Comparison of ENCODE assay signal across 8 cellular contexts in the genomic region with DNA sequence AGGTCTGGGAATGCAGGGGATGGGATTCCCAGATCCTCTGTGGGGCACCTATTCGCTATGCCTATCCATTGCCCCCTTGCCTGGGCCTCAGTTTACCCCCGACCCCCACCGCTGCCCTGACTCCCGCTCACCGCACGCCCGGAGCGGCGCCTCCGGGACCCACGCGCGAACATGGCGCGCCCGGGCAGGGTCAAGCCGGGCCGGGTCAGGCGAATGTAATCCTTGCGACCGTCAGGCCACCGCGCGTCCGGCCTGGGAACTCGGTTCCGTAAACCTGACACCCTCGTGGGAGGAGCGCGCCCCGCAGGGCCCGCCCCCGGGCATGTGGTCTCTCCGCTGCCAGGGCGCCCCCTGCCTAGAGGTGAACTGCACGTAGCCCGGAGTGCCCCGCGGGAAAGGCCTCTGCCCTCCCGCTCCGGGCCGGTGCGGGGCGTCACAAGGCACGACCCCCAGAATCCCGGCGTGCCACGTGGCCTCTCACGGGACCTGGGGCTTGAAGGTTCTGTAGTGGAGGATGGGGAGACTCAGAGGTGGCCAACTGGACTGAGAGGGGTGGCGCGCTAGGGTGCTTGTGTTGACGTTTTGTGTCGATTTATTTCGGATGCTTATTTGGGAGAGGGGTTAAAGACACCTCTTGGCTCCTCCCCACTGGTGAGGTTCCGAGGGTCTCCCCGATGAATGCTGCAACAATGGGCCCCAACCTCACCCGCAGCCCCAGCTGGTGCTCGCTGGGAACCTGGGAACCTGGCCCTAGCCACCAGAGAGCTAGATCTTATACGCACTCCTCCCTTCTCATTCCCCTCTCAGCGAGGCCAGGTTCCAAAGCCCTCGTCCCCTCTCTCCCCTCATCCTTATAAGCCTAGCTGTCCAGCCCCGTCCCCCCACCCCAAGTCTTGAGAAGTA. TPM values are rescaled to one million over a fixed set of nuclear protein-coding genes. Genes with fewer than 3 reads are reported as not detected.
A peak's percentile ranks its signal among the peaks of the same experiment; 100 is the strongest.
DNase-seq lines count a peak whose midpoint lies in the region; ATAC-seq lines count a peak whose summit lies in the region.

A gene with protein sequence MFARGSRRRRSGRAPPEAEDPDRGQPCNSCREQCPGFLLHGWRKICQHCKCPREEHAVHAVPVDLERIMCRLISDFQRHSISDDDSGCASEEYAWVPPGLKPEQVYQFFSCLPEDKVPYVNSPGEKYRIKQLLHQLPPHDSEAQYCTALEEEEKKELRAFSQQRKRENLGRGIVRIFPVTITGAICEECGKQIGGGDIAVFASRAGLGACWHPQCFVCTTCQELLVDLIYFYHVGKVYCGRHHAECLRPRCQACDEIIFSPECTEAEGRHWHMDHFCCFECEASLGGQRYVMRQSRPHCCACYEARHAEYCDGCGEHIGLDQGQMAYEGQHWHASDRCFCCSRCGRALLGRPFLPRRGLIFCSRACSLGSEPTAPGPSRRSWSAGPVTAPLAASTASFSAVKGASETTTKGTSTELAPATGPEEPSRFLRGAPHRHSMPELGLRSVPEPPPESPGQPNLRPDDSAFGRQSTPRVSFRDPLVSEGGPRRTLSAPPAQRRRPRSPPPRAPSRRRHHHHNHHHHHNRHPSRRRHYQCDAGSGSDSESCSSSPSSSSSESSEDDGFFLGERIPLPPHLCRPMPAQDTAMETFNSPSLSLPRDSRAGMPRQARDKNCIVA (minus strand): TSS at position 249 of the 903 bp plus-strand sequence. CDS start 76 bp downstream, at position 173.

- CTCF ChIA-PET in activated naive CD4-positive, alpha-beta T cell treated with anti-CD3 and anti-CD28 coated beads for 36 hours (lab: Charles Lee), result interaction anchor here (0.6 kb wide), 1 partner anchor 25 kb away, joined by 3 read pairs; no protein-coding TSS in a partner anchor

- peaks cover 16% of the 10 kb centered on the region for H3K4me1 Mint-ChIP-seq in activated naive CD4-positive, alpha-beta T cell treated with anti-CD3 and anti-CD28 coated beads for 36 hours (ENCODE audit: low read depth)

- peaks cover 4% of the 10 kb centered on the region for H3K36me3 Mint-ChIP-seq in activated naive CD4-positive, alpha-beta T cell treated with anti-CD3 and anti-CD28 coated beads for 36 hours (ENCODE audit: low read depth)

- no peak for ATAC-seq in GM19467 (IDR thresholded peaks at IDR 0.05; ENCODE audit: unreplicated experiment)

- H3K27ac Mint-ChIP-seq in activated naive CD4-positive, alpha-beta T cell treated with anti-CD3 and anti-CD28 coated beads for 36 hours, result peak within 1 kb of the TSS; percentile 84

- no peaks in the 10 kb centered on the region for H3K27me3 Mint-ChIP-seq in activated naive CD4-positive, alpha-beta T cell treated with anti-CD3 and anti-CD28 coated beads for 36 hours (ENCODE audit: low read depth)

- H3K4me3 Mint-ChIP-seq in activated naive CD4-positive, alpha-beta T cell treated with anti-CD3 and anti-CD28 coated beads for 36 hours, result peak within 1 kb of the TSS; percentile 83

- peak; percentile 50 to 54 (median 53) for DNase-seq in NCI-H1417 (lab: John Stamatoyannopoulos, UW)
- no peak for DNase-seq in NCI-H1417 treated with DMSO at 0.1 percent for 48 hours (lab: John Stamatoyannopoulos, UW)
- peak; percentile 95 for DNase-seq in HuH-7 (ENCODE audit: low spot score)
- peak; percentile 90 for DNase-seq in RPMI8226
- peak; percentile 82 for DNase-seq in activated naive CD4-positive, alpha-beta T cell treated with anti-CD3 and anti-CD28 coated beads for 36 hours
- DNase-seq in head of caudate nucleus, result peak in 41 of 42 donors; percentile 34 to 83 (median 64)
- peak in 6 of 10 donors; percentile 52 to 89 (median 71) for DNase-seq in posterior cingulate gyrus

- intact Hi-C loops in activated naive CD4-positive, alpha-beta T cell treated with anti-CD3 and anti-CD28 coated beads for 36 hours (cut with micrococcal nuclease), result loop anchor here (5.0 kb wide), 1 partner anchor 691 kb away; a partner anchor contains a TSS
- intact Hi-C loops in head of caudate nucleus (cut with DNase I) (no loop called here), posterior cingulate gyrus (cut with DNase I) (no loop called here)

- no peaks in the 10 kb centered on the region for H3K9me3 Mint-ChIP-seq in activated naive CD4-positive, alpha-beta T cell treated with anti-CD3 and anti-CD28 coated beads for 36 hours

RNA-seq across cellular contexts. Expression of the gene that starts here (rescaled TPM):
- 1 to 10 TPM; 9.2 to 9.3 TPM for total RNA-seq in activated naive CD4-positive, alpha-beta T cell treated with anti-CD3 and anti-CD28 coated beads for 36 hours
